Comparison of ENCODE assay signal across 17 cellular contexts in genomic region chr7:2832441-2832840, GRCh38. TPM values are rescaled to one million over a fixed set of nuclear protein-coding genes. Genes with fewer than 3 reads are reported as not detected.
A peak's percentile ranks its signal among the peaks of the same experiment; 100 is the strongest.
DNase-seq lines count a peak whose midpoint lies in the region; TF ChIP-seq lines count a peak whose summit lies in the region.
"Had no signal": no experiment of that assay in that cellular context is flagged by ENCODE, and none has a peak within 500 bp of the region (broad histone marks: within the 10 kb centered on the region; RNA-seq: fewer than 3 reads in every experiment).

No MANE protein-coding gene starts in this region.

- H3K9me3 ChIP-seq in HEK293 (ENCODE audit: control insufficient read depth, insufficient read depth, low read depth, low read length) (no peaks in the 10 kb centered on the region), duodenal mucosa (ENCODE audit: control insufficient read depth in 1 of 2, low read length in 2 of 2) (no peaks in the 10 kb centered on the region), neuronal stem cell (replicated peaks in 1 of 2; ENCODE audit: control insufficient read depth in 2 of 2, insufficient read depth in 1 of 2, low read depth in 1 of 2, low read length in 2 of 2) (peaks cover 0 to under 1% of the 10 kb centered on the region in 2 donors)
- H3K9me3 ChIP-seq: BE2C, HAP-1 had no signal

- H3K9ac ChIP-seq in duodenal mucosa (ENCODE audit: low read depth in 1 of 2, low read length in 2 of 2) (no peak overlapping the region), neuronal stem cell (ENCODE audit: low read depth, low read length, poor library complexity) (peak overlapping the region; percentile 45)

- no peak overlapping the region for H2AK5ac ChIP-seq in neuronal stem cell (ENCODE audit: low read depth, low read length)

- H3K18ac ChIP-seq in neuronal stem cell (ENCODE audit: low read length), result no peak overlapping the region

- no peak overlapping the region for H3K14ac ChIP-seq in neuronal stem cell (ENCODE audit: low read length)

- intact Hi-C loops in activated CD4-positive, alpha-beta memory T cell treated with anti-CD3 and anti-CD28 coated beads for 36 hours (cut with micrococcal nuclease), result no loop called here

- no peak overlapping the region for H3K4me2 ChIP-seq in neuronal stem cell (ENCODE audit: insufficient read depth, low read length, poor library complexity, severe bottlenecking)

- no peak for TF ChIP-seq CTCF in HEK293 (tag by site-specific recombination; IDR thresholded peaks at IDR 0.05)
- no peak for TF ChIP-seq CTCF in foreskin fibroblast (IDR thresholded peaks at IDR 0.05; ENCODE audit: low read depth, low read length)
- no peak for TF ChIP-seq CTCF in mesothelial cell of epicardium (IDR thresholded peaks at IDR 0.05; ENCODE audit: unreplicated experiment)

- no peak overlapping the region for H4K91ac ChIP-seq in neuronal stem cell (ENCODE audit: low read depth, low read length, poor library complexity)

- no peak overlapping the region for H2BK12ac ChIP-seq in neuronal stem cell (ENCODE audit: low read length)

- H2BK120ac ChIP-seq in neuronal stem cell (ENCODE audit: low read depth, low read length), result no peak overlapping the region

- no CpG with 5 or more reads among the region's 13 CpGs for WGBS in neuronal stem cell (ENCODE audit: extremely low coverage in 2 of 2, insufficient read length in 2 of 2, insufficient replicate concordance in 1 of 2), 2 donors

- no peak overlapping the region for H3K27ac ChIP-seq in HEK293 (ENCODE audit: extremely low read depth, low read depth, low read length)
- no peak overlapping the region for H3K27ac ChIP-seq in duodenal mucosa (ENCODE audit: low read depth, low read length)
- no peak overlapping the region for H3K27ac ChIP-seq in neuronal stem cell (replicated peaks; ENCODE audit: low read length)

- H3K4me3 ChIP-seq in HEK293 (ENCODE audit: low read depth, low read length), result no peak overlapping the region
- H3K4me3 ChIP-seq in duodenal mucosa (ENCODE audit: low read depth in 1 of 2, low read length in 2 of 2), result peak overlapping the region; percentile 31 to 55
- H3K4me3 ChIP-seq in neuronal stem cell (ENCODE audit: low read length in 2 of 2), result no peak overlapping the region
- no peak overlapping the region for H3K4me3 ChIP-seq in foreskin fibroblast (ENCODE audit: low read depth in 1 of 2, low read length in 2 of 2)
- H3K4me3 ChIP-seq: HAP-1 had no signal

- H3K27me3 Mint-ChIP-seq in mesothelial cell of epicardium (ENCODE audit: low read depth), result no peaks in the 10 kb centered on the region
- H3K27me3 Mint-ChIP-seq in activated CD4-positive, alpha-beta memory T cell treated with anti-CD3 and anti-CD28 coated beads for 36 hours, result no peaks in the 10 kb centered on the region
- H3K27me3 Mint-ChIP-seq: CD4-positive, CD25-positive, alpha-beta regulatory T cell; IgD-negative memory B cell had no signal

- H4K8ac ChIP-seq in neuronal stem cell (ENCODE audit: low read depth, low read length), result no peak overlapping the region

- H3K4me1 Mint-ChIP-seq in mesothelial cell of epicardium, result peaks cover 14% of the 10 kb centered on the region
- peaks cover 11% of the 10 kb centered on the region for H3K4me1 Mint-ChIP-seq in activated CD4-positive, alpha-beta memory T cell treated with anti-CD3 and anti-CD28 coated beads for 36 hours (ENCODE audit: low read depth)

- H3K23ac ChIP-seq in neuronal stem cell (ENCODE audit: low read depth, low read length, poor library complexity), result no peak overlapping the region

- peaks cover 9% of the 10 kb centered on the region for H3K4me1 ChIP-seq in HEK293 (ENCODE audit: control insufficient read depth, insufficient read depth, low read length)
- peaks cover 11 to 17% of the 10 kb centered on the region in 2 donors for H3K4me1 ChIP-seq in duodenal mucosa (ENCODE audit: control insufficient read depth in 1 of 2, insufficient read depth in 2 of 2, low read length in 2 of 2)
- H3K4me1 ChIP-seq in neuronal stem cell (ENCODE audit: control insufficient read depth in 2 of 2, insufficient read depth in 1 of 2, low read depth in 1 of 2, low read length in 2 of 2), result peaks cover 0 to 4% of the 10 kb centered on the region in 2 donors
- H3K4me1 ChIP-seq: HAP-1 had no signal

- H3K9me3 Mint-ChIP-seq in mesothelial cell of epicardium, result no peaks in the 10 kb centered on the region
- H3K9me3 Mint-ChIP-seq in activated CD4-positive, alpha-beta memory T cell treated with anti-CD3 and anti-CD28 coated beads for 36 hours, result no peaks in the 10 kb centered on the region
- H3K9me3 Mint-ChIP-seq: CD4-positive, CD25-positive, alpha-beta regulatory T cell; IgD-negative memory B cell had no signal

- H3K36me3 ChIP-seq in HEK293 (ENCODE audit: control insufficient read depth in 2 of 2, insufficient read depth in 1 of 2, low read length in 2 of 2), result peaks cover 0 to 11% of the 10 kb centered on the region in 2 experiments; a peak in 1 of 3 replicates
- peaks cover 3 to 12% of the 10 kb centered on the region in 2 donors for H3K36me3 ChIP-seq in duodenal mucosa (ENCODE audit: control insufficient read depth in 1 of 2, insufficient read depth in 2 of 2, low read length in 2 of 2)
- H3K36me3 ChIP-seq in neuronal stem cell (replicated peaks in 1 of 2; ENCODE audit: control insufficient read depth in 2 of 2, insufficient read depth in 2 of 2, low read length in 2 of 2), result peaks cover 6 to 61% of the 10 kb centered on the region in 2 donors
- H3K36me3 ChIP-seq: HAP-1 had no signal

- peak overlapping the region; percentile 47 for H2BK5ac ChIP-seq in neuronal stem cell (ENCODE audit: low read length)

- H3K36me3 Mint-ChIP-seq in mesothelial cell of epicardium, result peaks cover 15% of the 10 kb centered on the region
- H3K36me3 Mint-ChIP-seq in activated CD4-positive, alpha-beta memory T cell treated with anti-CD3 and anti-CD28 coated beads for 36 hours, result peaks cover 14% of the 10 kb centered on the region

- peaks cover 7% of the 10 kb centered on the region for H3K79me1 ChIP-seq in neuronal stem cell (ENCODE audit: low read depth, low read length)

- H3K27me3 ChIP-seq in duodenal mucosa (ENCODE audit: control insufficient read depth in 1 of 2, insufficient read depth in 2 of 2, low read length in 2 of 2), result no peaks in the 10 kb centered on the region
- no peaks in the 10 kb centered on the region for H3K27me3 ChIP-seq in neuronal stem cell (ENCODE audit: control insufficient read depth in 3 of 3, insufficient read depth in 3 of 3, low read depth in 1 of 3, low read length in 3 of 3)
- H3K27me3 ChIP-seq: BE2C had no signal

- POLR2A ChIA-PET in HEK293 (lab: Yijun Ruan, JAX), result no interaction called here
- POLR2A ChIA-PET in activated CD4-positive, alpha-beta memory T cell treated with anti-CD3 and anti-CD28 coated beads for 36 hours (lab: Charles Lee), result no interaction called here

- DNase-seq in neuronal stem cell (ENCODE audit: low spot score) (no peak), foreskin fibroblast (no peak), mesothelial cell of epicardium (ENCODE audit: low spot score in 2 of 2, unreplicated experiment in 2 of 2) (no peak), activated gamma-delta T cell treated with Interleukin-2 at 50 U/mL for 16 hours (no peak)
- no peak for DNase-seq in activated CD4-positive, alpha-beta memory T cell treated with anti-CD3 and anti-CD28 coated beads for 36 hours
- DNase-seq: BE2C; CD4-positive, CD25-positive, alpha-beta regulatory T cell; DMS79; NCI-H1694; NCI-H2081 treated with DMSO at 0.1 percent for 48 hours; NCI-H2171 treated with DMSO at 0.1 percent for 48 hours; NCI-H446; NCI-H526 had no signal

- CTCF ChIA-PET in HEK293 (lab: Yijun Ruan, JAX), result interaction anchor here (2.3 kb wide), 1 partner anchor 11 kb away, joined by 6 read pairs; no protein-coding TSS in a partner anchor
- CTCF ChIA-PET in activated CD4-positive, alpha-beta memory T cell treated with anti-CD3 and anti-CD28 coated beads for 36 hours (lab: Charles Lee), result no interaction called here

- H3K4ac ChIP-seq in neuronal stem cell (ENCODE audit: low read length), result no peak overlapping the region

- no peak overlapping the region for H3K4me3 Mint-ChIP-seq in mesothelial cell of epicardium
- no peak overlapping the region for H3K4me3 Mint-ChIP-seq in activated CD4-positive, alpha-beta memory T cell treated with anti-CD3 and anti-CD28 coated beads for 36 hours
- H3K4me3 Mint-ChIP-seq: CD4-positive, CD25-positive, alpha-beta regulatory T cell had no signal

- H2AFZ ChIP-seq in neuronal stem cell (ENCODE audit: low read length), result no peak overlapping the region

- H3K27ac Mint-ChIP-seq in mesothelial cell of epicardium, result no peak overlapping the region
- no peak overlapping the region for H3K27ac Mint-ChIP-seq in activated CD4-positive, alpha-beta memory T cell treated with anti-CD3 and anti-CD28 coated beads for 36 hours
- H3K27ac Mint-ChIP-seq: CD4-positive, CD25-positive, alpha-beta regulatory T cell had no signal

- no peak overlapping the region for H2BK15ac ChIP-seq in neuronal stem cell (ENCODE audit: low read length)

TF ChIP-seq in HEK293, 187 proteins besides CTCF, POLR2A, EP300 and RAD21:
- TF ChIP-seq ZBTB17 (tag by site-specific recombination; IDR thresholded peaks at IDR 0.05) (peak; percentile 44), SALL2 (tag by site-specific recombination; IDR thresholded peaks at IDR 0.05; ENCODE audit: borderline replicate concordance) (no peak)

RNA-seq across cellular contexts. Expression of gene GNA12, which starts 11.7 kb away (rescaled TPM):
- polyA plus RNA-seq in neuronal stem cell (2013, experiment 1 of 2), result 37.0 TPM
- 36.5 TPM for polyA plus RNA-seq in neuronal stem cell (2013, experiment 2 of 2)
- total RNA-seq in mesothelial cell of epicardium, result 54.8 to 57.1 TPM (median 57.1 TPM) in 3 replicates
- 10 to 100 TPM; 23.6 to 23.7 TPM for total RNA-seq in activated CD4-positive, alpha-beta memory T cell treated with anti-CD3 and anti-CD28 coated beads for 36 hours

Comparison
In these comparisons a context has a peak if more than half of its experiments do, and no peak if none do; other contexts are left out.
1. H3K4me3 ChIP-seq: peak in duodenal mucosa (2 of 2); none in HEK293 (single experiment), neuronal stem cell (0 of 2) and foreskin fibroblast (0 of 2).